Comparison of ENCODE assay signal across 23 cellular contexts in genomic region chr2:10504370-10504993, GRCh38.
"Had no signal": no experiment of that assay in that cellular context is flagged by ENCODE, and none has a peak within 500 bp of the region (broad histone marks: within the 10 kb centered on the region; RNA-seq: fewer than 3 reads in every experiment).

No MANE protein-coding gene starts in this region.

- H3K4me1 Mint-ChIP-seq: activated naive CD8-positive, alpha-beta T cell treated with anti-CD3 and anti-CD28 coated beads, Interleukin-2, amount 10 ng/mL, durations not matched to agents 7 days and 5 days; immature natural killer cell; mesothelial cell of epicardium had no signal

- H3K9me3 ChIP-seq: left lung, prostate gland, right atrium auricular region, tibial artery had no signal

- H3K4me1 ChIP-seq: left lung, prostate gland, right atrium auricular region, tibial artery had no signal

- H3K9me3 Mint-ChIP-seq: activated naive CD4-positive, alpha-beta T cell treated with anti-CD3 and anti-CD28 coated beads for 36 hours; activated naive CD8-positive, alpha-beta T cell treated with anti-CD3 and anti-CD28 coated beads, Interleukin-2, amount 10 ng/mL, durations not matched to agents 7 days and 5 days; activated T-helper 2 cell treated with anti-CD3 and anti-CD28 coated beads, Interferon-gamma antibody, Interleukin-2, Interleukin-4, amounts not matched to agents 10 μg/mL and 5 μg/mL and 100 μg/mL, durations not matched to agents 14 hours and 24 hours and 36 hours; dendritic cell treated with granulocyte-macrophage colony-stimulating factor and Interleukin-4, amounts not matched to agents 40 ng/mL and 50 ng/mL, for 4 days; immature natural killer cell; naive thymus-derived CD8-positive, alpha-beta T cell; neural progenitor cell; stimulated activated naive CD8-positive, alpha-beta T cell treated with anti-CD3 and anti-CD28 coated beads, Interleukin-15, Interleukin-2, amounts not matched to agents 100 ng/mL and 50 ng/mL, for 24 hours had no signal

- H3K27me3 ChIP-seq: left lung, neural progenitor cell, right atrium auricular region had no signal

- H3K9ac ChIP-seq: neural progenitor cell had no signal

- ATAC-seq: foreskin keratinocyte; left lung; naive thymus-derived CD8-positive, alpha-beta T cell had no signal

- H3K4me3 Mint-ChIP-seq: activated naive CD4-positive, alpha-beta T cell treated with anti-CD3 and anti-CD28 coated beads for 36 hours; activated naive CD8-positive, alpha-beta T cell treated with anti-CD3 and anti-CD28 coated beads, Interleukin-2, amount 10 ng/mL, durations not matched to agents 7 days and 5 days; dendritic cell treated with granulocyte-macrophage colony-stimulating factor and Interleukin-4, amounts not matched to agents 40 ng/mL and 50 ng/mL, for 4 days; immature natural killer cell; mesothelial cell of epicardium; naive thymus-derived CD8-positive, alpha-beta T cell; stimulated activated naive CD8-positive, alpha-beta T cell treated with anti-CD3 and anti-CD28 coated beads, Interleukin-15, Interleukin-2, amounts not matched to agents 100 ng/mL and 50 ng/mL, for 24 hours had no signal

- H3K27ac Mint-ChIP-seq: activated naive CD4-positive, alpha-beta T cell treated with anti-CD3 and anti-CD28 coated beads for 36 hours; activated naive CD8-positive, alpha-beta T cell treated with anti-CD3 and anti-CD28 coated beads, Interleukin-2, amount 10 ng/mL, durations not matched to agents 7 days and 5 days; activated T-helper 2 cell treated with anti-CD3 and anti-CD28 coated beads, Interferon-gamma antibody, Interleukin-2, Interleukin-4, amounts not matched to agents 10 μg/mL and 5 μg/mL and 100 μg/mL, durations not matched to agents 14 hours and 24 hours and 36 hours; dendritic cell treated with granulocyte-macrophage colony-stimulating factor and Interleukin-4, amounts not matched to agents 40 ng/mL and 50 ng/mL, for 4 days; immature natural killer cell; mesothelial cell of epicardium; neural progenitor cell; stimulated activated naive CD8-positive, alpha-beta T cell treated with anti-CD3 and anti-CD28 coated beads, Interleukin-15, Interleukin-2, amounts not matched to agents 100 ng/mL and 50 ng/mL, for 24 hours had no signal

- DNase-seq: activated CD4-positive, alpha-beta T cell treated with anti-CD3 and anti-CD28 coated beads for 1 hour; activated CD4-positive, alpha-beta T cell treated with anti-CD3 and anti-CD28 coated beads, Interleukin-2, amount 50 U/mL, for 1 hour; activated naive CD4-positive, alpha-beta T cell treated with anti-CD3 and anti-CD28 coated beads for 36 hours; activated naive CD8-positive, alpha-beta T cell treated with anti-CD3 and anti-CD28 coated beads, Interleukin-2, amount 10 ng/mL, durations not matched to agents 7 days and 5 days; amniotic stem cell; effector memory CD4-positive, alpha-beta T cell; foreskin keratinocyte; immature natural killer cell; kidney glomerular epithelial cell; left lung; naive thymus-derived CD8-positive, alpha-beta T cell; stimulated activated CD4-positive, alpha-beta T cell treated with anti-CD3 and anti-CD28 coated beads, Interleukin-12 subunit alpha, Interleukin-12 subunit beta, amount 100 ng/mL, for 4 hours; stimulated activated CD4-positive, alpha-beta T cell treated with anti-CD3 and anti-CD28 coated beads, Interleukin-4, amount 100 ng/mL, for 4 hours; T-helper 9 cell had no signal

- H3K4me3 ChIP-seq: left lung, neural progenitor cell, prostate gland, right atrium auricular region, tibial artery had no signal

- H3K36me3 ChIP-seq: left lung, neural progenitor cell, prostate gland, right atrium auricular region, tibial artery had no signal

- FAIRE-seq: bronchial epithelial cell had no signal

- H3K27ac ChIP-seq: foreskin keratinocyte, left lung, neural progenitor cell, prostate gland, right atrium auricular region, tibial artery had no signal

- H3K36me3 Mint-ChIP-seq: activated naive CD8-positive, alpha-beta T cell treated with anti-CD3 and anti-CD28 coated beads, Interleukin-2, amount 10 ng/mL, durations not matched to agents 7 days and 5 days; immature natural killer cell; mesothelial cell of epicardium; naive thymus-derived CD8-positive, alpha-beta T cell; neural progenitor cell had no signal
